Comparison of ENCODE assay signal across 11 cellular contexts in genomic region chr1:180580237-180580636, GRCh38. TPM values are rescaled to one million over a fixed set of nuclear protein-coding genes. Genes with fewer than 3 reads are reported as not detected.
DNase-seq lines count a peak whose midpoint lies in the region; ATAC-seq and TF ChIP-seq lines count a peak whose summit lies in the region.
"Had no signal": no experiment of that assay in that cellular context is flagged by ENCODE, and none has a peak within 500 bp of the region (broad histone marks: within the 10 kb centered on the region; RNA-seq: fewer than 3 reads in every experiment).

No MANE protein-coding gene starts in this region.

- 58% methylated on average over 2 of the region's 2 CpGs for WGBS in hepatocyte (ENCODE audit: low lambda C conversion rate, missing lambda C conversion rate)

- no peaks in the 10 kb centered on the region for H3K9me3 ChIP-seq in hepatocyte (ENCODE audit: low read depth)

- peaks cover 5% of the 10 kb centered on the region for H3K4me1 Mint-ChIP-seq in activated CD4-positive, alpha-beta T cell treated with anti-CD3 and anti-CD28 coated beads for 36 hours
- H3K4me1 Mint-ChIP-seq in activated CD4-positive, alpha-beta T cell treated with anti-CD3 and anti-CD28 coated beads, Interleukin-2, amount 10 ng/mL, durations not matched to agents 7 days and 5 days: peaks cover 8% of the 10 kb centered on the region
- peaks cover 6% of the 10 kb centered on the region for H3K4me1 Mint-ChIP-seq in stimulated activated effector memory CD8-positive, alpha-beta T cell treated with anti-CD3 and anti-CD28 coated beads, Interleukin-12 subunit alpha, Interleukin-12 subunit beta, amount 100 ng/mL, for 72 hours
- H3K4me1 Mint-ChIP-seq: natural killer cell had no signal

- H3K36me3 Mint-ChIP-seq in activated CD4-positive, alpha-beta T cell treated with anti-CD3 and anti-CD28 coated beads for 36 hours (ENCODE audit: low read depth): no peaks in the 10 kb centered on the region
- H3K36me3 Mint-ChIP-seq in activated CD4-positive, alpha-beta T cell treated with anti-CD3 and anti-CD28 coated beads, Interleukin-2, amount 10 ng/mL, durations not matched to agents 7 days and 5 days (ENCODE audit: low read depth): no peaks in the 10 kb centered on the region
- no peaks in the 10 kb centered on the region for H3K36me3 Mint-ChIP-seq in stimulated activated effector memory CD8-positive, alpha-beta T cell treated with anti-CD3 and anti-CD28 coated beads, Interleukin-12 subunit alpha, Interleukin-12 subunit beta, amount 100 ng/mL, for 72 hours
- H3K36me3 Mint-ChIP-seq: natural killer cell had no signal

- no peaks in the 10 kb centered on the region for H3K79me2 ChIP-seq in hepatocyte

- POLR2A ChIA-PET in activated CD4-positive, alpha-beta T cell treated with anti-CD3 and anti-CD28 coated beads for 36 hours (lab: Charles Lee): no interaction called here
- POLR2A ChIA-PET in activated CD4-positive, alpha-beta T cell treated with anti-CD3 and anti-CD28 coated beads, Interleukin-2, amount 10 ng/mL, durations not matched to agents 7 days and 5 days (lab: Charles Lee): no interaction called here

- CTCF ChIA-PET in activated CD4-positive, alpha-beta T cell treated with anti-CD3 and anti-CD28 coated beads for 36 hours (lab: Charles Lee): no interaction called here
- CTCF ChIA-PET in activated CD4-positive, alpha-beta T cell treated with anti-CD3 and anti-CD28 coated beads, Interleukin-2, amount 10 ng/mL, durations not matched to agents 7 days and 5 days (lab: Charles Lee): no interaction called here

- no peak overlapping the region for H3K4me3 ChIP-seq in hepatocyte

- peaks cover 6% of the 10 kb centered on the region for H3K27me3 Mint-ChIP-seq in activated CD4-positive, alpha-beta T cell treated with anti-CD3 and anti-CD28 coated beads for 36 hours
- H3K27me3 Mint-ChIP-seq in activated CD4-positive, alpha-beta T cell treated with anti-CD3 and anti-CD28 coated beads, Interleukin-2, amount 10 ng/mL, durations not matched to agents 7 days and 5 days: peaks cover 4% of the 10 kb centered on the region

- no peaks in the 10 kb centered on the region for H4K20me1 ChIP-seq in hepatocyte (ENCODE audit: insufficient read depth, poor library complexity, severe bottlenecking)

- no peaks in the 10 kb centered on the region for H3K9me3 Mint-ChIP-seq in activated CD4-positive, alpha-beta T cell treated with anti-CD3 and anti-CD28 coated beads for 36 hours (ENCODE audit: low read depth)
- peaks cover 9% of the 10 kb centered on the region for H3K9me3 Mint-ChIP-seq in activated CD4-positive, alpha-beta T cell treated with anti-CD3 and anti-CD28 coated beads, Interleukin-2, amount 10 ng/mL, durations not matched to agents 7 days and 5 days
- no peaks in the 10 kb centered on the region for H3K9me3 Mint-ChIP-seq in stimulated activated effector memory CD8-positive, alpha-beta T cell treated with anti-CD3 and anti-CD28 coated beads, Interleukin-12 subunit alpha, Interleukin-12 subunit beta, amount 100 ng/mL, for 72 hours
- H3K9me3 Mint-ChIP-seq: natural killer cell had no signal

- no peak overlapping the region for H3K4me3 Mint-ChIP-seq in activated CD4-positive, alpha-beta T cell treated with anti-CD3 and anti-CD28 coated beads for 36 hours
- no peak overlapping the region for H3K4me3 Mint-ChIP-seq in activated CD4-positive, alpha-beta T cell treated with anti-CD3 and anti-CD28 coated beads, Interleukin-2, amount 10 ng/mL, durations not matched to agents 7 days and 5 days
- no peak overlapping the region for H3K4me3 Mint-ChIP-seq in stimulated activated effector memory CD8-positive, alpha-beta T cell treated with anti-CD3 and anti-CD28 coated beads, Interleukin-12 subunit alpha, Interleukin-12 subunit beta, amount 100 ng/mL, for 72 hours
- H3K4me3 Mint-ChIP-seq: natural killer cell had no signal

- intact Hi-C loops in activated CD4-positive, alpha-beta T cell treated with anti-CD3 and anti-CD28 coated beads for 36 hours (cut with DNase I, micrococcal nuclease): loop anchor here in 1 of 2 experiments (10.0 kb wide), 1 partner anchor 195 kb away; no protein-coding TSS in a partner anchor

- no peak overlapping the region for H3K27ac Mint-ChIP-seq in activated CD4-positive, alpha-beta T cell treated with anti-CD3 and anti-CD28 coated beads for 36 hours
- no peak overlapping the region for H3K27ac Mint-ChIP-seq in activated CD4-positive, alpha-beta T cell treated with anti-CD3 and anti-CD28 coated beads, Interleukin-2, amount 10 ng/mL, durations not matched to agents 7 days and 5 days
- H3K27ac Mint-ChIP-seq in stimulated activated effector memory CD8-positive, alpha-beta T cell treated with anti-CD3 and anti-CD28 coated beads, Interleukin-12 subunit alpha, Interleukin-12 subunit beta, amount 100 ng/mL, for 72 hours: no peak overlapping the region
- H3K27ac Mint-ChIP-seq: natural killer cell had no signal

- H3K36me3 ChIP-seq in hepatocyte (replicated peaks; ENCODE audit: insufficient read depth, low read depth): no peaks in the 10 kb centered on the region

- H3K27ac ChIP-seq in hepatocyte: no peak overlapping the region

- TF ChIP-seq CTCF in hepatocyte (IDR thresholded peaks at IDR 0.05; ENCODE audit: poor library complexity): no peak

- DNase-seq in activated CD4-positive, alpha-beta T cell treated with anti-CD3 and anti-CD28 coated beads for 36 hours: peak; percentile 14
- no peak for DNase-seq in activated CD4-positive, alpha-beta T cell treated with anti-CD3 and anti-CD28 coated beads, Interleukin-2, amount 10 ng/mL, durations not matched to agents 7 days and 5 days
- DNase-seq in RPMI8226 (peak; percentile 18), hepatocyte (ENCODE audit: low spot score) (peak; percentile 48), occipital lobe (lab: John Stamatoyannopoulos, UW) (no peak)
- no peak for DNase-seq in stimulated activated effector memory CD8-positive, alpha-beta T cell treated with anti-CD3 and anti-CD28 coated beads, Interleukin-12 subunit alpha, Interleukin-12 subunit beta, amount 100 ng/mL, for 72 hours (ENCODE audit: low spot score in 2 of 2)
- DNase-seq: activated CD4-positive, alpha-beta T cell treated with anti-CD3 and anti-CD28 coated beads for 1 hour; natural killer cell had no signal

- ATAC-seq in activated CD4-positive, alpha-beta T cell treated with anti-CD3 and anti-CD28 coated beads for 36 hours: no peak
- peak; percentile 47 for ATAC-seq in stimulated activated effector memory CD8-positive, alpha-beta T cell treated with anti-CD3 and anti-CD28 coated beads, Interleukin-12 subunit alpha, Interleukin-12 subunit beta, amount 100 ng/mL, for 72 hours
- no peak for ATAC-seq in GM21737 (IDR thresholded peaks at IDR 0.05; ENCODE audit: unreplicated experiment)
- no peak for ATAC-seq in GM19455 (IDR thresholded peaks at IDR 0.05; ENCODE audit: unreplicated experiment)
- ATAC-seq: natural killer cell, Panc1 had no signal

- no peak overlapping the region for H3K4me2 ChIP-seq in hepatocyte

- peaks cover 13% of the 10 kb centered on the region for H3K4me1 ChIP-seq in hepatocyte (ENCODE audit: insufficient read depth)

- H2AFZ ChIP-seq in hepatocyte: no peak overlapping the region

- H3K9me2 ChIP-seq in hepatocyte (replicated peaks; ENCODE audit: insufficient read depth): no peaks in the 10 kb centered on the region

- no peaks in the 10 kb centered on the region for H3K27me3 ChIP-seq in hepatocyte

RNA-seq across cellular contexts. Expression of gene OVAAL, which starts 21.5 kb away (rescaled TPM):
- not detected for total RNA-seq in activated CD4-positive, alpha-beta T cell treated with anti-CD3 and anti-CD28 coated beads for 36 hours
- total RNA-seq in activated CD4-positive, alpha-beta T cell treated with anti-CD3 and anti-CD28 coated beads, Interleukin-2, amount 10 ng/mL, durations not matched to agents 7 days and 5 days: not detected
- total RNA-seq in hepatocyte (not detected in 2 replicates), occipital lobe (not detected)
- not detected in 2 replicates for polyA plus RNA-seq in hepatocyte
- total RNA-seq: natural killer cell had no signal

RNA-seq across cellular contexts. Expression of gene XPR1, which starts 51.6 kb away (rescaled TPM):
- total RNA-seq in activated CD4-positive, alpha-beta T cell treated with anti-CD3 and anti-CD28 coated beads for 36 hours: 10 to 100 TPM; 18.4 to 25.2 TPM
- 10 to 100 TPM; 18.0 to 20.5 TPM for total RNA-seq in activated CD4-positive, alpha-beta T cell treated with anti-CD3 and anti-CD28 coated beads, Interleukin-2, amount 10 ng/mL, durations not matched to agents 7 days and 5 days
- total RNA-seq in hepatocyte: 41.5 and 45.7 TPM in 2 replicates
- polyA plus RNA-seq in hepatocyte: 14.6 and 18.2 TPM in 2 replicates
- 370 TPM for total RNA-seq in occipital lobe

Comparison
In these comparisons a context has a peak if more than half of its experiments do, and no peak if none do; other contexts are left out.
1. DNase-seq: peak in activated CD4-positive, alpha-beta T cell treated with anti-CD3 and anti-CD28 coated beads for 36 hours (single experiment), RPMI8226 (single experiment) and hepatocyte (single experiment); none in activated CD4-positive, alpha-beta T cell treated with anti-CD3 and anti-CD28 coated beads, Interleukin-2, amount 10 ng/mL, durations not matched to agents 7 days and 5 days (single experiment), stimulated activated effector memory CD8-positive, alpha-beta T cell treated with anti-CD3 and anti-CD28 coated beads, Interleukin-12 subunit alpha, Interleukin-12 subunit beta, amount 100 ng/mL, for 72 hours (0 of 2) and occipital lobe (single experiment).